In genomic region chr2:155209696-155210449, GRCh38 we compare ENCODE assay signal across 2 cellular contexts.
TF ChIP-seq lines count a peak whose summit lies in the region.

No MANE protein-coding gene starts in this region.

TF ChIP-seq in HepG2, 621 proteins besides CTCF, POLR2A, EP300 and RAD21 (continued from another document):
- TF ChIP-seq ZBTB10 (CRISPR knock-in tag; IDR thresholded peaks at IDR 0.05; ENCODE audit: borderline replicate concordance): no peak
- TF ChIP-seq RAD51 (IDR thresholded peaks at IDR 0.05; ENCODE audit: borderline replicate concordance): 0 out of 2 replicates have a peak, but pooled peaks have one; percentile 18
- TF ChIP-seq ZSCAN22 (CRISPR knock-in tag; IDR thresholded peaks at IDR 0.05): no peak

TF ChIP-seq in K562, 482 proteins besides CTCF, POLR2A, EP300 and RAD21:
- no peak for TF ChIP-seq SFPQ (IDR thresholded peaks at IDR 0.05; ENCODE audit: low read depth, low read length)
- TF ChIP-seq U2AF1 (optimal IDR thresholded peaks at IDR 0.05; ENCODE audit: low read depth, low read length): peak; percentile 60
- TF ChIP-seq ZNF512 (tag; IDR thresholded peaks at IDR 0.05): peak; percentile 90
